ENCODE assay signal across 8 cellular contexts in the genomic region with DNA sequence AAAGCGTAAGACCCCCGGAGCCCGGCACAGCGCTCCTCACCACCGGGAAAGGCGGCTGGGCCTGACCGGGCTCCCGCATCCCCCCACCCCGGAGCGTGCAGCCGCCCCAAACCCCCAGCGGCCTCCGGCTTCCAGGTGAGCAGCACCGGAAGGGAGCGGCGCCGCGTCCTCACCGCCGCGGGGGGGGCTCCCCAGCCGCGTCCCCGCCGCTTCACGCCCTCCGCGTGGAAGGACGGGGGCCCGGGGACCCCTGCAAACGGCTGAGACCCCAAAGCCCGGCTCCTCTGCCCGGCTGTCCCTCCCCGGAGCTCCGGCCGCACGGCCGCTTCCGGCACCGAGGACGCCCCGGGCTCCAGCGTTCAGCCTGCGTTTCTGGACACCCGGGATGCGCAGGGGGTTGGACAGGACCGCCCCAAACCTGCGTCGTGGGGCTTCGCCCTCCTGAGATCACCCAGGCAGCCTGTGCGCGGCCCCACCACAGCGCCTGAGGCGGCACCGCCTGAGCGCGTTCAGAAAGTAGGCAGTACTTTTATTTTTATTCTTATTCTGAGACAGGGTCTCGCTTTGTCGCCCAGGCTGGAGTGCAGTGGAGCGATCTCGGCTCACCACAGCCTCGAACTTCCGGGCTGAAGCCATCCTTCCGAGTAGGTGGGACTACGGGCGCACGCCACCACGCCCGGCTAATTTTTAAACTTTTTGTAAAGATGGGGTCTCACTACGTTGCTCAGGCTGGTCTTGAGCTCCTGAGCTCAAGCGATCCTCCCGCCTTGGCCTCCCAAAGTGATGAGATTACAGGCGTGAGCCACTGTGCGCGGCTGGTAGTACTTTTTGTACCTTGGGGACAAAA. TPM values are rescaled to one million over a fixed set of nuclear protein-coding genes. Genes with fewer than 3 reads are reported as not detected.
DNase-seq lines count a peak whose midpoint lies in the region; ATAC-seq and TF ChIP-seq lines count a peak whose summit lies in the region.

No MANE protein-coding gene starts in this region.

- H3K27ac Mint-ChIP-seq in natural killer cell = peak overlapping the region in 1 of 2 donors; percentile 69

- H3K9me3 ChIP-seq in esophagus (ENCODE audit: control insufficient read depth in 2 of 2, insufficient read depth in 1 of 2, low read depth in 1 of 2, low read length in 1 of 2) (no peaks in the 10 kb centered on the region), SJCRH30 (replicated peaks) (no peaks in the 10 kb centered on the region)

- H3K27ac ChIP-seq in esophagus (ENCODE audit: low read depth in 2 of 2, low read length in 1 of 2) (peak overlapping the region; percentile 77 to 81), SJCRH30 (no peak overlapping the region)

- DNase-seq in SIG-M5 treated with dmso at 0.1 percent for 504 hours (lab: John Stamatoyannopoulos, UW; ENCODE audit: unreplicated experiment) (peak; percentile 78), SIG-M5 (lab: John Stamatoyannopoulos, UW) (no peak), NB4 (ENCODE audit: low read depth) (peak; percentile 90), natural killer cell (peak; percentile 36), SJCRH30 (no peak)
- peak; percentile 85 for DNase-seq in activated CD8-positive, alpha-beta memory T cell treated with anti-CD3 and anti-CD28 coated beads for 24 hours

- H3K27me3 Mint-ChIP-seq in natural killer cell (ENCODE audit: low read depth in 2 of 2) = peaks cover 34 to 44% of the 10 kb centered on the region in 2 donors

- H3K27me3 ChIP-seq in esophagus (ENCODE audit: control insufficient read depth in 1 of 2, insufficient read depth in 2 of 2, low read length in 2 of 2) = no peaks in the 10 kb centered on the region
- H3K27me3 ChIP-seq in SJCRH30 = no peaks in the 10 kb centered on the region

- no peaks in the 10 kb centered on the region for H3K36me3 Mint-ChIP-seq in natural killer cell

- WGBS in esophagus, 2 donors = 5% methylated on average over 56 to 75 of the region's 75 CpGs

- H3K4me1 ChIP-seq in esophagus (ENCODE audit: control insufficient read depth in 2 of 2, insufficient read depth in 2 of 2, low read length in 1 of 2) = peaks cover 0 to 4% of the 10 kb centered on the region in 2 donors
- peaks cover 10% of the 10 kb centered on the region for H3K4me1 ChIP-seq in SJCRH30

- H3K4me3 ChIP-seq in NB4 (ENCODE audit: low read depth, low read length) (peak overlapping the region; percentile 73), esophagus (ENCODE audit: low read depth in 1 of 2, low read length in 2 of 2) (peak overlapping the region; percentile 70), SJCRH30 (no peak overlapping the region)

- TF ChIP-seq CTCF in NB4 (IDR thresholded peaks at IDR 0.05; ENCODE audit: low read depth, low read length) (no peak), natural killer cell (IDR thresholded peaks at IDR 0.05) (no peak)

- peak overlapping the region; percentile 88 for H3K4me3 Mint-ChIP-seq in natural killer cell

- ATAC-seq in HG02678 (IDR thresholded peaks at IDR 0.05; ENCODE audit: unreplicated experiment) (peak; percentile 61), natural killer cell (peak; percentile 49 to 71 (median 66))

- H3K36me3 ChIP-seq in esophagus (ENCODE audit: control insufficient read depth in 2 of 2, insufficient read depth in 2 of 2, low read length in 1 of 2) (no peaks in the 10 kb centered on the region), SJCRH30 (no peaks in the 10 kb centered on the region; the same call in 1 of the 2 replicates)

- intact Hi-C loops in natural killer cell (cut with micrococcal nuclease) = no loop called here

- H3K4me1 Mint-ChIP-seq in natural killer cell = peaks cover 26 to 40% of the 10 kb centered on the region in 2 donors

- no peaks in the 10 kb centered on the region for H3K9me3 Mint-ChIP-seq in natural killer cell

- no peak for TF ChIP-seq POLR2A in NB4 (IDR thresholded peaks at IDR 0.05; ENCODE audit: extremely low read depth, insufficient read length)

RNA-seq across cellular contexts. Expression of gene BLM, which starts 51.6 kb away (rescaled TPM):
- 1 to 10 TPM; 2.3 to 3.6 TPM for polyA plus RNA-seq in esophagus
- total RNA-seq in natural killer cell = 10 to 100 TPM in 2 of 3 donors, 1 to 10 TPM in 1; 9.9 to 15.9 (median 14.1) TPM
- total RNA-seq in SJCRH30 (2014; rRNA removed; shearing (Covaris generic)) = 54.2 and 65.9 TPM in 2 replicates

Comparison
In these comparisons a context has a peak if more than half of its experiments do, and no peak if none do; other contexts are left out.
1. DNase-seq: peak in SIG-M5 treated with dmso at 0.1 percent for 504 hours (single experiment), NB4 (single experiment), activated CD8-positive, alpha-beta memory T cell treated with anti-CD3 and anti-CD28 coated beads for 24 hours (single experiment) and natural killer cell (single experiment); none in SIG-M5 (single experiment) and SJCRH30 (0 of 2).